13 cellular contexts compared by ENCODE assay signal in the genomic region with DNA sequence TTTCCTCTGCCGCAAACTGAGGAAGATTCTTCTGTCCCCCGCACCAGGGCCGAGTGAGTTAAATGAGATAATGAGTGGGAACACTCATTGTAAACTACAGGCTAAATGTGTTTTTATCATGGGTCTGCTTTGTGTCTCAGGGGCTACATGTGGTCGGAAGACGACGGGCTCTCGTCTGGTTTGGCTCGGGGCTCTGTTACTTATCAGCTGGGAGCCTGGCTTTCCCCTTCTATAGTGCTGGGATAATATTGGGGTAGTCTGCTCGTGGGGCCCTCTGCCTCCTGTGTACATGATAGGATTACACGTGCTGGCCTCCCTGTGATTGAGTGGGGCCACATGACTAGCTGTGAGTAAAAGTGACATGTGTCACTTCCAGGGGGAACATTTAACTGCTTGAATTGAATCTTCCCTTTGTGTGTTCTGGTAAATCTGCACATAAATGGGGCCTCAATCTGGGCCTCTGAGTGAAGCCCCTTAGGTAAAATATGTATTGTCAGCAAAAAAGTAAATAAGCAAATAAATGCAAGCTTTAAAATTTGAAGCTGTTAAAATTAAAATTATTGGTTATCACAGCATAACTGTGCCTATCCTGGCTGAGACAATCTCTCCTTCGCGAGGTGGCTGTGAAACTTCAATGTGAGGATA.
DNase-seq lines count a peak whose midpoint lies in the region; ATAC-seq and TF ChIP-seq lines count a peak whose summit lies in the region.
"Had no signal": no experiment of that assay in that cellular context is flagged by ENCODE, and none has a peak within 500 bp of the region (broad histone marks: within the 10 kb centered on the region; RNA-seq: fewer than 3 reads in every experiment).

No MANE protein-coding gene starts in this region.

- H3K4me1 ChIP-seq in BLaER1 (peaks cover 16% of the 10 kb centered on the region), SK-N-SH (ENCODE audit: control insufficient read depth in 1 of 2, insufficient read depth in 2 of 2, low read depth in 1 of 2, low read length in 1 of 2) (peaks cover 0 to 31% of the 10 kb centered on the region in 2 experiments; a peak in 2 of 4 replicates), heart right ventricle (peaks cover 2 to 14% (median 10%) of the 10 kb centered on the region in 9 donors), lower lobe of right lung (no peaks in the 10 kb centered on the region)
- H3K4me1 ChIP-seq: esophagus squamous epithelium had no signal

- H3K27me3 ChIP-seq in BLaER1 (no peaks in the 10 kb centered on the region), SK-N-SH (ENCODE audit: insufficient read depth) (no peaks in the 10 kb centered on the region; the same call in 1 of the 2 replicates), heart right ventricle (no peaks in the 10 kb centered on the region), MG63 (peaks cover 1% of the 10 kb centered on the region; the same call in 1 of the 2 replicates), lower lobe of right lung (ENCODE audit: low read depth) (no peaks in the 10 kb centered on the region)
- H3K27me3 ChIP-seq: esophagus squamous epithelium had no signal

- peaks cover 12% of the 10 kb centered on the region for H3K27me3 Mint-ChIP-seq in nephron (ENCODE audit: low read depth)
- peaks cover 2% of the 10 kb centered on the region for H3K27me3 Mint-ChIP-seq in activated CD4-positive, alpha-beta T cell treated with anti-CD3 and anti-CD28 coated beads, Interleukin-2, amount 10 ng/mL, durations not matched to agents 24 days and 14 days

- H3K4me2 ChIP-seq in BLaER1 (no peak overlapping the region), SK-N-SH (no peak overlapping the region)

- TF ChIP-seq CTCF in SK-N-SH (IDR thresholded peaks at IDR 0.05), result no peak
- TF ChIP-seq CTCF in heart right ventricle (IDR thresholded peaks at IDR 0.05), result no peak
- TF ChIP-seq CTCF in nephron (IDR thresholded peaks at IDR 0.05; ENCODE audit: unreplicated experiment in 3 of 3), result no peak
- no peak for TF ChIP-seq CTCF in lower lobe of right lung (IDR thresholded peaks at IDR 0.05)

- intact Hi-C loops in heart right ventricle (cut with DNase I) (no loop called here), lower lobe of right lung (cut with DNase I) (no loop called here)
- intact Hi-C loops in activated CD4-positive, alpha-beta T cell treated with anti-CD3 and anti-CD28 coated beads, Interleukin-2, amount 10 ng/mL, durations not matched to agents 24 days and 14 days (cut with micrococcal nuclease), result no loop called here

- no peaks in the 10 kb centered on the region for H3K9me2 ChIP-seq in SK-N-SH

- no peaks in the 10 kb centered on the region for H3K79me2 ChIP-seq in SK-N-SH (ENCODE audit: insufficient read depth)

- peak; percentile 90 for DNase-seq in SK-N-SH
- peak in 1 of 2 donors; percentile 11 for DNase-seq in heart right ventricle
- no peak for DNase-seq in MG63
- no peak for DNase-seq in activated CD4-positive, alpha-beta T cell treated with anti-CD3 and anti-CD28 coated beads, Interleukin-2, amount 10 ng/mL, durations not matched to agents 24 days and 14 days
- no peak for DNase-seq in lower lobe of right lung
- DNase-seq in activated CD4-positive, alpha-beta T cell treated with anti-CD3 and anti-CD28 coated beads for 48 hours, result no peak
- DNase-seq: activated CD4-positive, alpha-beta T cell treated with anti-CD3 and anti-CD28 coated beads, Interleukin-2, amount 50 U/mL, for 48 hours; effector CD4-positive, alpha-beta T cell; esophagus squamous epithelium; NCI-H187; stimulated activated CD4-positive, alpha-beta T cell treated with anti-CD3 and anti-CD28 coated beads, Interleukin-4, amount 100 ng/mL, for 1 hour had no signal

- H3K36me3 Mint-ChIP-seq in nephron (ENCODE audit: low read depth), result no peaks in the 10 kb centered on the region
- H3K36me3 Mint-ChIP-seq in activated CD4-positive, alpha-beta T cell treated with anti-CD3 and anti-CD28 coated beads, Interleukin-2, amount 10 ng/mL, durations not matched to agents 24 days and 14 days (ENCODE audit: low read depth), result no peaks in the 10 kb centered on the region

- POLR2A ChIA-PET in SK-N-SH (lab: Yijun Ruan, JAX), result interaction anchor here (0.7 to 0.9 kb wide), 2 partner anchors 9 to 48 kb away, joined by 3 to 6 read pairs; no protein-coding TSS in a partner anchor

- no peaks in the 10 kb centered on the region for H3K9me3 Mint-ChIP-seq in nephron
- no peaks in the 10 kb centered on the region for H3K9me3 Mint-ChIP-seq in activated CD4-positive, alpha-beta T cell treated with anti-CD3 and anti-CD28 coated beads, Interleukin-2, amount 10 ng/mL, durations not matched to agents 24 days and 14 days

- H3K36me3 ChIP-seq in BLaER1 (no peaks in the 10 kb centered on the region), SK-N-SH (replicated peaks in 1 of 2; ENCODE audit: control insufficient read depth in 1 of 2, insufficient read depth in 2 of 2, low read length in 1 of 2) (no peaks in the 10 kb centered on the region), heart right ventricle (no peaks in the 10 kb centered on the region), MG63 (no peaks in the 10 kb centered on the region), lower lobe of right lung (no peaks in the 10 kb centered on the region)
- H3K36me3 ChIP-seq: esophagus squamous epithelium had no signal

- ATAC-seq in heart right ventricle (peak in 7 of 8 donors; percentile 25 to 72 (median 41)), lower lobe of right lung (no peak)

- H2AFZ ChIP-seq in SK-N-SH (ENCODE audit: low read depth), result no peak overlapping the region

- peak overlapping the region in 2 of 3 experiments; percentile 30 to 42 for H3K27ac Mint-ChIP-seq in nephron
- no peak overlapping the region for H3K27ac Mint-ChIP-seq in activated CD4-positive, alpha-beta T cell treated with anti-CD3 and anti-CD28 coated beads, Interleukin-2, amount 10 ng/mL, durations not matched to agents 24 days and 14 days

- peak; percentile 27 for TF ChIP-seq RAD21 in SK-N-SH (IDR thresholded peaks at IDR 0.05; ENCODE audit: low read length)

- no peak overlapping the region for H3K4me3 Mint-ChIP-seq in nephron
- H3K4me3 Mint-ChIP-seq in activated CD4-positive, alpha-beta T cell treated with anti-CD3 and anti-CD28 coated beads, Interleukin-2, amount 10 ng/mL, durations not matched to agents 24 days and 14 days, result no peak overlapping the region

- peak in 1 of 2 experiments; percentile 97; a peak in 2 of 4 replicates for TF ChIP-seq EP300 in SK-N-SH (IDR thresholded peaks at IDR 0.05; ENCODE audit: borderline replicate concordance in 1 of 2, low read depth in 1 of 2, low read length in 1 of 2)

- H3K9me3 ChIP-seq in BLaER1 (no peaks in the 10 kb centered on the region), SK-N-SH (no peaks in the 10 kb centered on the region), heart right ventricle (peaks cover 0 to 6% (median 0%) of the 10 kb centered on the region in 11 donors), MG63 (peaks cover 3% of the 10 kb centered on the region), lower lobe of right lung (no peaks in the 10 kb centered on the region)
- H3K9me3 ChIP-seq: esophagus squamous epithelium had no signal

- H3K4me1 Mint-ChIP-seq in nephron, result peaks cover 24% of the 10 kb centered on the region
- H3K4me1 Mint-ChIP-seq in activated CD4-positive, alpha-beta T cell treated with anti-CD3 and anti-CD28 coated beads, Interleukin-2, amount 10 ng/mL, durations not matched to agents 24 days and 14 days, result no peaks in the 10 kb centered on the region

- H3K9ac ChIP-seq in BLaER1, result no peak overlapping the region
- no peak overlapping the region for H3K9ac ChIP-seq in SK-N-SH

- H3F3A ChIP-seq in SK-N-SH (replicated peaks; ENCODE audit: insufficient read depth), result peaks cover 3% of the 10 kb centered on the region

- H3K4me3 ChIP-seq in BLaER1 (no peak overlapping the region), SK-N-SH (ENCODE audit: low read depth in 2 of 2, low read length in 1 of 2) (no peak overlapping the region), heart right ventricle (no peak overlapping the region), MG63 (no peak overlapping the region), lower lobe of right lung (no peak overlapping the region)
- H3K4me3 ChIP-seq: esophagus squamous epithelium had no signal

- peak overlapping the region; percentile 7; the same call in 1 of the 2 replicates for H3K27ac ChIP-seq in BLaER1
- peak overlapping the region in 1 of 2 experiments; percentile 92; a peak in 2 of 4 replicates for H3K27ac ChIP-seq in SK-N-SH (ENCODE audit: low read depth in 2 of 2, low read length in 1 of 2)
- peak overlapping the region in 1 of 10 donors; percentile 40 for H3K27ac ChIP-seq in heart right ventricle
- H3K27ac ChIP-seq in lower lobe of right lung, result no peak overlapping the region
- H3K27ac ChIP-seq: esophagus squamous epithelium had no signal

- CTCF ChIA-PET in SK-N-SH (lab: Yijun Ruan, JAX), result interaction anchor here (0.9 to 2.9 kb wide), 5 partner anchors 9 to 155 kb away, joined by 3 to 10 read pairs (median 8); no protein-coding TSS in a partner anchor

- WGBS in SK-N-SH (ENCODE audit: low lambda C conversion rate), result 49% methylated on average over 12 of the region's 12 CpGs
- WGBS in heart right ventricle, 2 donors, result 25 to 33% methylated on average over 12 of the region's 12 CpGs

- no peaks in the 10 kb centered on the region for H4K20me1 ChIP-seq in BLaER1
- no peaks in the 10 kb centered on the region for H4K20me1 ChIP-seq in SK-N-SH (ENCODE audit: insufficient read depth)

TF ChIP-seq in SK-N-SH, 30 proteins besides CTCF, POLR2A, EP300 and RAD21 (continues in another document):
- TF ChIP-seq, protein P1, sequence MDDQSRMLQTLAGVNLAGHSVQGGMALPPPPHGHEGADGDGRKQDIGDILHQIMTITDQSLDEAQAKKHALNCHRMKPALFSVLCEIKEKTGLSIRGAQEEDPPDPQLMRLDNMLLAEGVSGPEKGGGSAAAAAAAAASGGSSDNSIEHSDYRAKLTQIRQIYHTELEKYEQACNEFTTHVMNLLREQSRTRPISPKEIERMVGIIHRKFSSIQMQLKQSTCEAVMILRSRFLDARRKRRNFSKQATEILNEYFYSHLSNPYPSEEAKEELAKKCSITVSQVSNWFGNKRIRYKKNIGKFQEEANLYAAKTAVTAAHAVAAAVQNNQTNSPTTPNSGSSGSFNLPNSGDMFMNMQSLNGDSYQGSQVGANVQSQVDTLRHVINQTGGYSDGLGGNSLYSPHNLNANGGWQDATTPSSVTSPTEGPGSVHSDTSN (IDR thresholded peaks at IDR 0.05), result no peak
- TF ChIP-seq MXI1 (IDR thresholded peaks at IDR 0.05; ENCODE audit: low read depth, low read length) (peak; percentile 97), FOXJ3 (CRISPR knock-in tag; IDR thresholded peaks at IDR 0.05) (peak; percentile 94), RCOR1 (IDR thresholded peaks at IDR 0.05; ENCODE audit: low read length) (peak; percentile 92), YY1 (IDR thresholded peaks at IDR 0.05; ENCODE audit: low read depth) (no peak), JUND (IDR thresholded peaks at IDR 0.05) (no peak), TCF12 (IDR thresholded peaks at IDR 0.05) (peak; percentile 46), CHD2 (IDR thresholded peaks at IDR 0.05; ENCODE audit: low read length, partially characterized antibody) (peak; percentile 90)

Comparison
In these comparisons a context has a peak if more than half of its experiments do, and no peak if none do; other contexts are left out.
1. ATAC-seq: peak in heart right ventricle (7 of 8); none in lower lobe of right lung (0 of 2).